In genomic region chr10:416091-416515, GRCh38 we compare ENCODE assay signal across 24 cellular contexts.
DNase-seq lines count a peak whose midpoint lies in the region; ATAC-seq and TF ChIP-seq lines count a peak whose summit lies in the region.
"Had no signal": no experiment of that assay in that cellular context is flagged by ENCODE, and none has a peak within 500 bp of the region (broad histone marks: within the 10 kb centered on the region; RNA-seq: fewer than 3 reads in every experiment).

No MANE protein-coding gene starts in this region.

- TF ChIP-seq CTCF in BE2C (IDR thresholded peaks at IDR 0.05; ENCODE audit: low read depth, low read length) (0 out of 2 replicates have a peak, but pooled peaks have one; percentile 11), chondrocyte (IDR thresholded peaks at IDR 0.05) (peak; percentile 21), neural progenitor cell (IDR thresholded peaks at IDR 0.05) (peak; percentile 42)

- H2AFZ ChIP-seq in neural progenitor cell (replicated peaks) = no peak overlapping the region

- ATAC-seq in T-cell (replicated peaks in 1 of 4) = no peak
- ATAC-seq in HG03460 (IDR thresholded peaks at IDR 0.05; ENCODE audit: unreplicated experiment) = no peak
- ATAC-seq: activated CD8-positive, alpha-beta memory T cell treated with anti-CD3 and anti-CD28 coated beads, Interleukin-2, amount 10 ng/mL, durations not matched to agents 7 days and 5 days; effector memory CD8-positive, alpha-beta T cell; GM12878; left colon; mucosa of descending colon had no signal

- H3K27ac Mint-ChIP-seq in chondrocyte (ENCODE audit: unreplicated experiment) (peak overlapping the region; percentile 20), neural progenitor cell (no peak overlapping the region), T-cell (no peak overlapping the region)
- H3K27ac Mint-ChIP-seq: activated CD8-positive, alpha-beta memory T cell treated with anti-CD3 and anti-CD28 coated beads, Interleukin-2, amount 10 ng/mL, durations not matched to agents 7 days and 5 days; effector memory CD8-positive, alpha-beta T cell; stimulated activated naive CD8-positive, alpha-beta T cell treated with anti-CD3 and anti-CD28 coated beads, Interleukin-15, Interleukin-2, amounts not matched to agents 100 ng/mL and 50 ng/mL, for 24 hours had no signal

- H3K4me3 Mint-ChIP-seq in chondrocyte (ENCODE audit: unreplicated experiment) = no peak overlapping the region
- H3K4me3 Mint-ChIP-seq in neural progenitor cell = no peak overlapping the region
- no peak overlapping the region for H3K4me3 Mint-ChIP-seq in T-cell
- H3K4me3 Mint-ChIP-seq: activated CD8-positive, alpha-beta memory T cell treated with anti-CD3 and anti-CD28 coated beads, Interleukin-2, amount 10 ng/mL, durations not matched to agents 7 days and 5 days; central memory CD8-positive, alpha-beta T cell; effector memory CD8-positive, alpha-beta T cell; stimulated activated naive CD8-positive, alpha-beta T cell treated with anti-CD3 and anti-CD28 coated beads, Interleukin-15, Interleukin-2, amounts not matched to agents 100 ng/mL and 50 ng/mL, for 24 hours had no signal

- H3K9me3 Mint-ChIP-seq in chondrocyte (ENCODE audit: low read depth) (no peaks in the 10 kb centered on the region), neural progenitor cell (no peaks in the 10 kb centered on the region), T-cell (no peaks in the 10 kb centered on the region)
- H3K9me3 Mint-ChIP-seq: central memory CD8-positive, alpha-beta T cell; effector memory CD8-positive, alpha-beta T cell; stimulated activated naive CD8-positive, alpha-beta T cell treated with anti-CD3 and anti-CD28 coated beads, Interleukin-15, Interleukin-2, amounts not matched to agents 100 ng/mL and 50 ng/mL, for 24 hours had no signal

- no peak overlapping the region for H3K27ac ChIP-seq in HUES6 (ENCODE audit: low read depth, low read length)
- no peak overlapping the region for H3K27ac ChIP-seq in neural progenitor cell
- H3K27ac ChIP-seq: right atrium auricular region had no signal

- no peaks in the 10 kb centered on the region for H3K79me2 ChIP-seq in neural progenitor cell (ENCODE audit: low read depth)

- H3F3A ChIP-seq in neural progenitor cell (ENCODE audit: low read depth) = no peaks in the 10 kb centered on the region

- peaks cover 4% of the 10 kb centered on the region for H4K20me1 ChIP-seq in neural progenitor cell (ENCODE audit: low read depth)

- POLR2A ChIA-PET in T-cell (lab: Charles Lee) = no interaction called here

- no peaks in the 10 kb centered on the region for H3K27me3 Mint-ChIP-seq in chondrocyte (ENCODE audit: low read depth)
- peaks cover 2% of the 10 kb centered on the region for H3K27me3 Mint-ChIP-seq in neural progenitor cell (ENCODE audit: insufficient read depth, low read depth)
- H3K27me3 Mint-ChIP-seq in T-cell = no peaks in the 10 kb centered on the region
- H3K27me3 Mint-ChIP-seq: central memory CD8-positive, alpha-beta T cell; effector memory CD8-positive, alpha-beta T cell; stimulated activated naive CD8-positive, alpha-beta T cell treated with anti-CD3 and anti-CD28 coated beads, Interleukin-15, Interleukin-2, amounts not matched to agents 100 ng/mL and 50 ng/mL, for 24 hours had no signal

- no peak overlapping the region for H3K4me3 ChIP-seq in BE2C (ENCODE audit: low read depth, low read length)
- no peak overlapping the region for H3K4me3 ChIP-seq in HUES6 (ENCODE audit: low read depth, low read length)
- H3K4me3 ChIP-seq in neural progenitor cell = no peak overlapping the region
- H3K4me3 ChIP-seq: GM12878, mucosa of descending colon, right atrium auricular region had no signal

- H3K9ac ChIP-seq in HUES6 (ENCODE audit: low read length) = peak overlapping the region; percentile 36
- H3K9ac ChIP-seq in neural progenitor cell = no peak overlapping the region

- H3K27me3 ChIP-seq in BE2C = no peaks in the 10 kb centered on the region
- no peaks in the 10 kb centered on the region for H3K27me3 ChIP-seq in HUES6 (ENCODE audit: control insufficient read depth, insufficient read depth, low read length)
- no peaks in the 10 kb centered on the region for H3K27me3 ChIP-seq in neural progenitor cell
- H3K27me3 ChIP-seq: right atrium auricular region had no signal

- H3K9me3 ChIP-seq in BE2C (no peaks in the 10 kb centered on the region), HUES6 (ENCODE audit: control insufficient read depth, insufficient read depth, low read depth, low read length) (no peaks in the 10 kb centered on the region), neural progenitor cell (ENCODE audit: low read depth) (no peaks in the 10 kb centered on the region)
- H3K9me3 ChIP-seq: mucosa of descending colon, right atrium auricular region had no signal

- DNase-seq in BE2C (no peak), chondrocyte (ENCODE audit: low spot score) (no peak), neural progenitor cell (ENCODE audit: low spot score) (peak; percentile 41), T-cell (no peak), OCI-M1 (lab: John Stamatoyannopoulos, UW) (no peak)
- DNase-seq in activated CD4-positive, CD25-positive, alpha-beta regulatory T cell (lab: John Stamatoyannopoulos, UW) = no peak
- DNase-seq: activated CD4-positive, CD25-positive, alpha-beta regulatory T cell treated with anti-CD3 and anti-CD28 coated beads, Interleukin-2, amount 50 U/mL, for 72 hours; activated CD8-positive, alpha-beta memory T cell treated with anti-CD3 and anti-CD28 coated beads, Interleukin-2, amount 10 ng/mL, durations not matched to agents 7 days and 5 days; activated gamma-delta T cell; amniotic stem cell; effector memory CD8-positive, alpha-beta T cell; hypothalamus; left colon; mucosa of descending colon; NCI-H146; NCI-H226; NK-92 treated with Interleukin-12 subunit alpha and Interleukin-12 subunit beta, amount 100 ng/mL, for 24 hours; T-helper 2 cell had no signal

- no peak overlapping the region for H3K4me2 ChIP-seq in neural progenitor cell

- H3K36me3 ChIP-seq in BE2C (no peaks in the 10 kb centered on the region), HUES6 (ENCODE audit: control insufficient read depth, insufficient read depth, low read length) (peaks cover 3% of the 10 kb centered on the region; the same call in 1 of the 2 replicates), neural progenitor cell (no peaks in the 10 kb centered on the region)

- H3K36me3 Mint-ChIP-seq in chondrocyte (ENCODE audit: low read depth) = peaks cover 14% of the 10 kb centered on the region
- peaks cover 28% of the 10 kb centered on the region for H3K36me3 Mint-ChIP-seq in neural progenitor cell
- peaks cover 10% of the 10 kb centered on the region for H3K36me3 Mint-ChIP-seq in T-cell
- H3K36me3 Mint-ChIP-seq: activated CD8-positive, alpha-beta memory T cell treated with anti-CD3 and anti-CD28 coated beads, Interleukin-2, amount 10 ng/mL, durations not matched to agents 7 days and 5 days had no signal

- H3K4me1 Mint-ChIP-seq in chondrocyte (ENCODE audit: low read depth) (peaks cover 34% of the 10 kb centered on the region), neural progenitor cell (peaks cover 7% of the 10 kb centered on the region), T-cell (peaks cover 0 to under 1% (median 0%) of the 10 kb centered on the region in 3 donors)
- H3K4me1 Mint-ChIP-seq: activated CD8-positive, alpha-beta memory T cell treated with anti-CD3 and anti-CD28 coated beads, Interleukin-2, amount 10 ng/mL, durations not matched to agents 7 days and 5 days; central memory CD8-positive, alpha-beta T cell had no signal

- CTCF ChIA-PET in T-cell (lab: Charles Lee) = no interaction called here

- H3K4me1 ChIP-seq in BE2C = no peaks in the 10 kb centered on the region
- H3K4me1 ChIP-seq in HUES6 (ENCODE audit: control insufficient read depth, insufficient read depth, low read length) = 0 out of 2 replicates have a peak, but pooled peaks cover 4% of the 10 kb centered on the region
- H3K4me1 ChIP-seq in neural progenitor cell = peaks cover 7% of the 10 kb centered on the region
- H3K4me1 ChIP-seq: right atrium auricular region had no signal
